Comparison of ENCODE assay signal across 20 cellular contexts in genomic region chr2:104736026-104736425, GRCh38.
"Had no signal": no experiment of that assay in that cellular context is flagged by ENCODE, and none has a peak within 500 bp of the region (broad histone marks: within the 10 kb centered on the region; RNA-seq: fewer than 3 reads in every experiment).

No MANE protein-coding gene starts in this region.

- ATAC-seq: activated CD4-positive, CD25-positive, alpha-beta regulatory T cell treated with anti-CD3 and anti-CD28 coated beads, Interleukin-2, amount 50 U/mL, for 24 hours; activated CD8-positive, alpha-beta T cell treated with anti-CD3 and anti-CD28 coated beads, Interleukin-2, amount 10 ng/mL, durations not matched to agents 7 days and 5 days; K562; PC-3 had no signal

- DNase-seq: activated CD4-positive, alpha-beta T cell treated with anti-CD3 and anti-CD28 coated beads for 4 hours; activated CD8-positive, alpha-beta memory T cell treated with anti-CD3 and anti-CD28 coated beads, Interleukin-2, amount 50 U/mL, for 48 hours; activated CD8-positive, alpha-beta T cell treated with anti-CD3 and anti-CD28 coated beads, Interleukin-2, amount 10 ng/mL, durations not matched to agents 7 days and 5 days; activated naive CD4-positive, alpha-beta T cell treated with anti-CD3 and anti-CD28 coated beads, Interleukin-2, amount 50 U/mL, for 16 hours; activated naive CD8-positive, alpha-beta T cell treated with anti-CD3 and anti-CD28 coated beads, Interleukin-2, amount 10 ng/mL, durations not matched to agents 7 days and 5 days; activated T-cell treated with anti-CD3 and anti-CD28 coated beads, Interleukin-2, amount 50 U/mL, for 1 hour; adrenal gland; anterior cingulate cortex; central memory CD4-positive, alpha-beta T cell; Kasumi-1; NCI-H1092; NCI-H1417; NCI-H1694; NCI-H2029 treated with DMSO at 0.1 percent for 48 hours; NCI-H510A treated with DMSO at 0.1 percent for 48 hours; PC-3 had no signal

- H3K27ac ChIP-seq: adrenal gland, breast epithelium, SK-N-MC had no signal
